In genomic region chr4:4384837-4385236, GRCh38 we compare ENCODE assay signal across 8 cellular contexts. TPM values are rescaled to one million over a fixed set of nuclear protein-coding genes. Genes with fewer than 3 reads are reported as not detected.
DNase-seq lines count a peak whose midpoint lies in the region; ATAC-seq and TF ChIP-seq lines count a peak whose summit lies in the region.

No MANE protein-coding gene starts in this region.

- no peak overlapping the region for H3K4me3 ChIP-seq in kidney epithelial cell (ENCODE audit: low read depth, low read length)

- peaks cover 60% of the 10 kb centered on the region for H3K27me3 ChIP-seq in kidney epithelial cell (ENCODE audit: control insufficient read depth, insufficient read depth, low read length)

- no peaks in the 10 kb centered on the region for H3K9me3 Mint-ChIP-seq in activated CD4-positive, alpha-beta memory T cell treated with anti-CD3 and anti-CD28 coated beads, Interleukin-2, amount 10 ng/mL, durations not matched to agents 7 days and 5 days

- peaks cover 50% of the 10 kb centered on the region for H3K27me3 Mint-ChIP-seq in activated CD4-positive, alpha-beta memory T cell treated with anti-CD3 and anti-CD28 coated beads, Interleukin-2, amount 10 ng/mL, durations not matched to agents 7 days and 5 days

- TF ChIP-seq CTCF in kidney epithelial cell (IDR thresholded peaks at IDR 0.05; ENCODE audit: insufficient read depth, low read length, poor library complexity, severe bottlenecking), result peak; percentile 33

- H3K36me3 Mint-ChIP-seq in activated CD4-positive, alpha-beta memory T cell treated with anti-CD3 and anti-CD28 coated beads, Interleukin-2, amount 10 ng/mL, durations not matched to agents 7 days and 5 days (ENCODE audit: low read depth), result no peaks in the 10 kb centered on the region

- peaks cover 16% of the 10 kb centered on the region for H3K4me1 Mint-ChIP-seq in activated CD4-positive, alpha-beta memory T cell treated with anti-CD3 and anti-CD28 coated beads, Interleukin-2, amount 10 ng/mL, durations not matched to agents 7 days and 5 days

- H3K36me3 ChIP-seq in kidney epithelial cell (ENCODE audit: control insufficient read depth, insufficient read depth, low read length), result no peaks in the 10 kb centered on the region

- CTCF ChIA-PET in HEK293T (lab: Yijun Ruan, JAX), result interaction anchor here (0.5 to 1.5 kb wide), 8 partner anchors 9 to 135 kb away, joined by 3 to 9 read pairs (median 3); no protein-coding TSS in a partner anchor
- CTCF ChIA-PET in activated CD4-positive, alpha-beta memory T cell treated with anti-CD3 and anti-CD28 coated beads, Interleukin-2, amount 10 ng/mL, durations not matched to agents 7 days and 5 days (lab: Charles Lee), result interaction anchor here (1.4 kb wide), 1 partner anchor 46 kb away, joined by 5 read pairs; no protein-coding TSS in a partner anchor

- ATAC-seq in HG02840 (IDR thresholded peaks at IDR 0.05; ENCODE audit: low FRiP score, unreplicated experiment), result no peak
- no peak for ATAC-seq in activated CD4-positive, CD25-positive, alpha-beta regulatory T cell treated with anti-CD3 and anti-CD28 coated beads, Interleukin-2, amount 50 U/mL, for 24 hours

- in situ Hi-C loops in Caki2 (cut with HindIII; ENCODE audit: low pct_unique_long_range_greater_than_20kb, low sequenced_read_pairs), result no loop called here

- POLR2A ChIA-PET in HEK293T (lab: Yijun Ruan, JAX), result interaction anchor here (0.7 kb wide), 1 partner anchor 46 kb away, joined by 3 read pairs; no protein-coding TSS in a partner anchor
- POLR2A ChIA-PET in activated CD4-positive, alpha-beta memory T cell treated with anti-CD3 and anti-CD28 coated beads, Interleukin-2, amount 10 ng/mL, durations not matched to agents 7 days and 5 days (lab: Charles Lee), result no interaction called here

- DNase-seq in Caki2 (ENCODE audit: low read depth) (peak; percentile 11), HEK293T (ENCODE audit: extremely low spot score) (peak; percentile 73), kidney epithelial cell (ENCODE audit: low read depth) (no peak), occipital lobe (lab: John Stamatoyannopoulos, UW) (no peak), NCI-H1436 (lab: John Stamatoyannopoulos, UW) (no peak)
- peak; percentile 20 for DNase-seq in activated CD4-positive, alpha-beta memory T cell treated with anti-CD3 and anti-CD28 coated beads, Interleukin-2, amount 10 ng/mL, durations not matched to agents 7 days and 5 days

- H3K27ac Mint-ChIP-seq in activated CD4-positive, alpha-beta memory T cell treated with anti-CD3 and anti-CD28 coated beads, Interleukin-2, amount 10 ng/mL, durations not matched to agents 7 days and 5 days, result no peak overlapping the region

- no peak overlapping the region for H3K4me3 Mint-ChIP-seq in activated CD4-positive, alpha-beta memory T cell treated with anti-CD3 and anti-CD28 coated beads, Interleukin-2, amount 10 ng/mL, durations not matched to agents 7 days and 5 days

TF ChIP-seq in HEK293T, 16 proteins besides CTCF, POLR2A, EP300 and RAD21:
- TF ChIP-seq L3MBTL2 (conservative IDR thresholded peaks at IDR 0.05) (no peak), SUZ12 (IDR thresholded peaks at IDR 0.05) (no peak), HDGF (IDR thresholded peaks at IDR 0.05; ENCODE audit: borderline replicate concordance) (no peak), ARNT (IDR thresholded peaks at IDR 0.05) (no peak), NFRKB (IDR thresholded peaks at IDR 0.05) (no peak), BHLHE40 (IDR thresholded peaks at IDR 0.05; ENCODE audit: borderline replicate concordance) (no peak), PKNOX1 (IDR thresholded peaks at IDR 0.05) (no peak), CTBP1 (IDR thresholded peaks at IDR 0.05; ENCODE audit: borderline replicate concordance) (no peak), FOXK2 (IDR thresholded peaks at IDR 0.05) (no peak), ELF4 (IDR thresholded peaks at IDR 0.05) (no peak), TARDBP (IDR thresholded peaks at IDR 0.05) (no peak), LEF1 (IDR thresholded peaks at IDR 0.05; ENCODE audit: borderline replicate concordance) (no peak), FOXA1 (IDR thresholded peaks at IDR 0.05) (no peak), ZNF384 (IDR thresholded peaks at IDR 0.05) (no peak), FOXM1 (IDR thresholded peaks at IDR 0.05; ENCODE audit: borderline replicate concordance) (no peak), SP1 (IDR thresholded peaks at IDR 0.05) (no peak)

RNA-seq across cellular contexts. Expression of gene NSG1, which starts 2.1 kb away (rescaled TPM):
- total RNA-seq in Caki2 (2014; rRNA removed; shearing (Covaris generic); ENCODE audit: low replicate concordance), result 3.0 and 3.8 TPM in 2 replicates
- 1 to 10 TPM; 7.0 to 7.7 TPM for total RNA-seq in activated CD4-positive, alpha-beta memory T cell treated with anti-CD3 and anti-CD28 coated beads, Interleukin-2, amount 10 ng/mL, durations not matched to agents 7 days and 5 days
- total RNA-seq in kidney epithelial cell (9.7 and 12.7 TPM in 2 replicates), occipital lobe (218 TPM)

Comparison
In these comparisons a context has a peak if more than half of its experiments do, and no peak if none do; other contexts are left out.
1. DNase-seq: peak in Caki2 (single experiment), HEK293T (single experiment) and activated CD4-positive, alpha-beta memory T cell treated with anti-CD3 and anti-CD28 coated beads, Interleukin-2, amount 10 ng/mL, durations not matched to agents 7 days and 5 days (single experiment); none in kidney epithelial cell (single experiment), occipital lobe (single experiment) and NCI-H1436 (single experiment).
2. RNA of gene NSG1, which starts 2.1 kb away (total RNA-seq): 218 TPM in occipital lobe (single experiment); 9.7 to 12.7 TPM in kidney epithelial cell, 7.0 to 7.7 TPM in activated CD4-positive, alpha-beta memory T cell treated with anti-CD3 and anti-CD28 coated beads, Interleukin-2, amount 10 ng/mL, durations not matched to agents 7 days and 5 days and 3.0 to 3.8 TPM in Caki2; every median in the first group is over 10 times any median in the second.